ENCODE assay signal across 23 cellular contexts in genomic region chr9:101467690-101468089, GRCh38. TPM values are rescaled to one million over a fixed set of nuclear protein-coding genes. Genes with fewer than 3 reads are reported as not detected.
DNase-seq lines count a peak whose midpoint lies in the region; ATAC-seq, FAIRE-seq and TF ChIP-seq lines count a peak whose summit lies in the region.
"Had no signal": no experiment of that assay in that cellular context is flagged by ENCODE, and none has a peak within 500 bp of the region (broad histone marks: within the 10 kb centered on the region; RNA-seq: fewer than 3 reads in every experiment).

No MANE protein-coding gene starts in this region.

- intact Hi-C loops in K562 (cut with micrococcal nuclease), result loop anchor here (2.0 kb wide), 1 partner anchor 13 kb away; no protein-coding TSS in a partner anchor

- H3K4me1 ChIP-seq in GM23338 (ENCODE audit: insufficient read depth), result peaks cover 40% of the 10 kb centered on the region
- peaks cover 0 to 5% of the 10 kb centered on the region in 2 experiments; a peak in 3 of 5 replicates for H3K4me1 ChIP-seq in K562 (replicated peaks in 1 of 2; ENCODE audit: control insufficient read depth in 2 of 2, insufficient read depth in 2 of 2, low read length in 2 of 2)
- H3K4me1 ChIP-seq in neural progenitor cell, result peaks cover 6% of the 10 kb centered on the region

- H3K27ac ChIP-seq in GM23338 (ENCODE audit: low read depth), result 0 out of 2 replicates have a peak overlapping the region, but pooled peaks have one; percentile 4
- no peak overlapping the region for H3K27ac ChIP-seq in K562 (ENCODE audit: extremely low read depth, low read depth, low read length)
- no peak overlapping the region for H3K27ac ChIP-seq in neural progenitor cell
- H3K27ac ChIP-seq: RWPE1, SK-N-MC had no signal

- H3K36me3 Mint-ChIP-seq in GM23338 (ENCODE audit: low read depth), result peaks cover 2% of the 10 kb centered on the region; the same call in 1 of the 3 replicates
- peaks cover 3% of the 10 kb centered on the region for H3K36me3 Mint-ChIP-seq in neural progenitor cell
- H3K36me3 Mint-ChIP-seq: CD14-positive monocyte had no signal

- H3K9ac ChIP-seq in K562 (ENCODE audit: insufficient read depth in 1 of 2, low read depth in 2 of 2, low read length in 2 of 2) (no peak overlapping the region), neural progenitor cell (no peak overlapping the region)

- 43% methylated on average over 3 of the region's 3 CpGs for WGBS in K562 (ENCODE audit: insufficient coverage, low coverage, missing lambda C conversion rate)

- FAIRE-seq in K562 (lab: Jason Lieb, UNC), result no peak
- FAIRE-seq: D721Med, GM18507, HTR-8/SVneo had no signal

- ATAC-seq in GM23338, result no peak
- ATAC-seq in K562, result no peak
- ATAC-seq: Panc1 had no signal

- TF ChIP-seq RAD21 in K562 (CRISPR knock-in tag; conservative IDR thresholded peaks at IDR 0.05 in 1 of 2, IDR thresholded peaks at IDR 0.05 in 1 of 2), result no peak

- H3K27ac Mint-ChIP-seq in GM23338 (no peak overlapping the region; the same call in 1 of the 2 replicates), neural progenitor cell (no peak overlapping the region)
- H3K27ac Mint-ChIP-seq: CD14-positive monocyte had no signal

- no peak for TF ChIP-seq EP300 in K562 (IDR thresholded peaks at IDR 0.05; ENCODE audit: low read length)

- CTCF ChIA-PET in K562 (lab: Yijun Ruan, JAX; ENCODE audit: low intra/inter-chr PET ratio), result no interaction called here

- in situ Hi-C loops in K562 (cut with MboI), result no loop called here

- no TSS peak for BruUV-seq in K562 (replicated peaks; lab: Mats Ljungman, UMichigan)

- H3K4me3 Mint-ChIP-seq in GM23338, result no peak overlapping the region
- H3K4me3 Mint-ChIP-seq in neural progenitor cell, result no peak overlapping the region
- H3K4me3 Mint-ChIP-seq: CD14-positive monocyte had no signal

- H3K27me3 ChIP-seq in GM23338 (ENCODE audit: insufficient read depth), result no peaks in the 10 kb centered on the region
- no peaks in the 10 kb centered on the region for H3K27me3 ChIP-seq in K562 (ENCODE audit: control insufficient read depth in 2 of 2, insufficient read depth in 2 of 2, low read length in 2 of 2)
- no peaks in the 10 kb centered on the region for H3K27me3 ChIP-seq in neural progenitor cell
- H3K27me3 ChIP-seq: BE2C had no signal

- no peaks in the 10 kb centered on the region for H3K9me3 Mint-ChIP-seq in GM23338
- no peaks in the 10 kb centered on the region for H3K9me3 Mint-ChIP-seq in neural progenitor cell

- H2AFZ ChIP-seq in GM23338 (no peak overlapping the region), K562 (ENCODE audit: low read depth, low read length) (peak overlapping the region; percentile 33; the same call in 1 of the 2 replicates), neural progenitor cell (replicated peaks) (peak overlapping the region; percentile 79)

- no peaks in the 10 kb centered on the region for H3F3A ChIP-seq in GM23338 (replicated peaks; ENCODE audit: low read depth)
- H3F3A ChIP-seq in neural progenitor cell (ENCODE audit: low read depth), result no peaks in the 10 kb centered on the region

- H3K4me1 Mint-ChIP-seq in GM23338, result peaks cover 43% of the 10 kb centered on the region
- H3K4me1 Mint-ChIP-seq in neural progenitor cell, result peaks cover 5% of the 10 kb centered on the region

- DNase-seq in GM23338 (ENCODE audit: low spot score), result no peak
- DNase-seq in K562 (ENCODE audit: extremely low read depth in 1 of 4, low spot score in 3 of 4), result no peak
- DNase-seq in neural progenitor cell (ENCODE audit: low spot score), result no peak
- DNase-seq in superior temporal gyrus (ENCODE audit: extremely low spot score), result peak; percentile 59
- DNase-seq in ureter (ENCODE audit: low spot score), result no peak
- no peak for DNase-seq in NCI-H1694 treated with DMSO at 0.1 percent for 48 hours (lab: John Stamatoyannopoulos, UW)
- no peak for DNase-seq in NCI-H1105 treated with DMSO at 0.1 percent for 48 hours (lab: John Stamatoyannopoulos, UW)
- DNase-seq: 8988T, H7, KBM-7, NCI-H2029 treated with DMSO at 0.1 percent for 48 hours, SHP77 had no signal

- H3K36me3 ChIP-seq in GM23338 (ENCODE audit: insufficient read depth) (no peaks in the 10 kb centered on the region), K562 (ENCODE audit: control insufficient read depth, insufficient read depth, low read length) (no peaks in the 10 kb centered on the region), neural progenitor cell (no peaks in the 10 kb centered on the region)

- POLR2A ChIA-PET in K562 (lab: Yijun Ruan, JAX), result interaction anchor here (0.6 to 0.7 kb wide), 2 partner anchors 12 to 104 kb away, joined by 3 to 4 read pairs; no protein-coding TSS in a partner anchor

- no peak overlapping the region for H3K4me3 ChIP-seq in GM23338
- no peak overlapping the region for H3K4me3 ChIP-seq in K562
- no peak overlapping the region for H3K4me3 ChIP-seq in neural progenitor cell
- H3K4me3 ChIP-seq: SK-N-MC had no signal

- H3K27me3 Mint-ChIP-seq in GM23338 (ENCODE audit: insufficient read depth, low read depth, poor library complexity), result peaks cover 3% of the 10 kb centered on the region
- peaks cover 2% of the 10 kb centered on the region for H3K27me3 Mint-ChIP-seq in neural progenitor cell (ENCODE audit: insufficient read depth, low read depth)

- H3K79me2 ChIP-seq in GM23338 (replicated peaks; ENCODE audit: insufficient read depth), result no peaks in the 10 kb centered on the region
- no peaks in the 10 kb centered on the region for H3K79me2 ChIP-seq in K562 (ENCODE audit: control insufficient read depth, insufficient read depth, low read length)
- H3K79me2 ChIP-seq in neural progenitor cell (ENCODE audit: low read depth), result no peaks in the 10 kb centered on the region

- H3K4me2 ChIP-seq in GM23338 (peak overlapping the region; percentile 25; the same call in 1 of the 2 replicates), K562 (ENCODE audit: insufficient read depth, low read length) (no peak overlapping the region), neural progenitor cell (no peak overlapping the region)

- H3K9me3 ChIP-seq in K562 (replicated peaks; ENCODE audit: control insufficient read depth, insufficient read depth, low read depth, low read length), result no peaks in the 10 kb centered on the region
- no peaks in the 10 kb centered on the region for H3K9me3 ChIP-seq in neural progenitor cell (ENCODE audit: low read depth)
- H3K9me3 ChIP-seq: BE2C had no signal

- H3K9me2 ChIP-seq in GM23338 (ENCODE audit: insufficient read depth), result no peaks in the 10 kb centered on the region

- TF ChIP-seq CTCF in GM23338 (conservative IDR thresholded peaks at IDR 0.05; ENCODE audit: low read depth in 2 of 2) (no peak), K562 (IDR thresholded peaks at IDR 0.05 in 2 of 3, conservative IDR thresholded peaks at IDR 0.05 in 1 of 3; ENCODE audit: insufficient read depth in 2 of 3, low read depth in 1 of 3, low read length in 3 of 3) (no peak), neural progenitor cell (IDR thresholded peaks at IDR 0.05) (no peak)

- no peaks in the 10 kb centered on the region for H3K9me1 ChIP-seq in K562 (ENCODE audit: control insufficient read depth, insufficient read depth, low read length)

- H4K20me1 ChIP-seq in GM23338 (replicated peaks; ENCODE audit: insufficient read depth) (no peaks in the 10 kb centered on the region), K562 (replicated peaks; ENCODE audit: control insufficient read depth, insufficient read depth, low read length) (no peaks in the 10 kb centered on the region), neural progenitor cell (ENCODE audit: low read depth) (no peaks in the 10 kb centered on the region)

- no peak for TF ChIP-seq POLR2A in K562 (conservative IDR thresholded peaks at IDR 0.05)

TF ChIP-seq in GM23338, 12 proteins besides CTCF, POLR2A, EP300 and RAD21 (continues in another document):
- TF ChIP-seq POLR2AphosphoS5 (IDR thresholded peaks at IDR 0.05; ENCODE audit: low read depth) (no peak), EZH2 (IDR thresholded peaks at IDR 0.05; ENCODE audit: low read depth, unreplicated experiment) (no peak), JUNB (IDR thresholded peaks at IDR 0.05; ENCODE audit: unreplicated experiment) (no peak)

TF ChIP-seq in K562, 482 proteins besides CTCF, POLR2A, EP300 and RAD21 (continues in another document):
- no peak for TF ChIP-seq TCF7L2 (IDR thresholded peaks at IDR 0.05; ENCODE audit: low read depth, low read length)
- no peak for TF ChIP-seq E2F4 (CRISPR knock-in tag; IDR thresholded peaks at IDR 0.05; ENCODE audit: low read depth)

RNA-seq across cellular contexts. Expression of gene ALDOB, which starts 32.1 kb away (rescaled TPM):
- not detected in 2 replicates for total RNA-seq in GM23338 (2014; rRNA removed; shearing (Covaris generic))
- polyA plus RNA-seq in GM23338 (2016; fragmentation: Nextera tagmentation; extraction: Ambion mirVana) (not detected in 2 replicates), K562 (2011; rRNA removed) (not detected in 2 replicates), K562 (2014; fragmentation: Illumina TruSeq; extraction: Trizol) (not detected in 2 replicates), K562 (2014; fragmentation: Nextera tagmentation; extraction: Ambion mirVana) (not detected), K562 (2014; rRNA removed) (not detected in 2 replicates)
- not detected in 2 replicates for total RNA-seq in K562 (2011; cell fraction: chromatin; rRNA removed; ENCODE audit: low replicate concordance)
- total RNA-seq in K562 (2011; cell fraction: nucleolus; rRNA removed), result not detected in 2 replicates
- not detected in 2 replicates for total RNA-seq in K562 (2011; cell fraction: nucleoplasm; rRNA removed)
- total RNA-seq in K562 (2014; rRNA removed) (not detected in 2 replicates), K562 (2014; rRNA removed; fragmentation: Illumina TruSeq; extraction: Trizol) (not detected in 2 replicates), K562 (2015; rRNA removed; fragmentation: Illumina TruSeq; extraction: Trizol) (not detected in 2 replicates), K562 (2021) (0.78 and 0.80 TPM in 2 replicates), neural progenitor cell (ENCODE audit: low replicate concordance) (not detected in 2 replicates), ureter (0.70 TPM)
- polyA plus RNA-seq in K562 (2011; cell fraction: cytosol; rRNA removed), result not detected in 2 replicates
- polyA plus RNA-seq in K562 (2011; cell fraction: nucleus; rRNA removed), result 0.10 TPM in 1 of 2 replicates, not detected in the other
- polyA plus RNA-seq in K562 (2012), result 0.06 TPM in 1 of 2 replicates, not detected in the other
- not detected in 2 replicates for polyA minus RNA-seq in K562 (2011; rRNA and poly(A)+ RNA removed)
- not detected in 2 replicates for polyA minus RNA-seq in K562 (2011; cell fraction: cytosol; rRNA and poly(A)+ RNA removed)
- not detected in 2 replicates for polyA minus RNA-seq in K562 (2011; cell fraction: nucleus; rRNA and poly(A)+ RNA removed)
- total RNA-seq: H7, LHCN-M2, MCF 10A, NCI-H460 had no signal
- polyA plus RNA-seq: CD14-positive monocyte had no signal
